In the genomic region with DNA sequence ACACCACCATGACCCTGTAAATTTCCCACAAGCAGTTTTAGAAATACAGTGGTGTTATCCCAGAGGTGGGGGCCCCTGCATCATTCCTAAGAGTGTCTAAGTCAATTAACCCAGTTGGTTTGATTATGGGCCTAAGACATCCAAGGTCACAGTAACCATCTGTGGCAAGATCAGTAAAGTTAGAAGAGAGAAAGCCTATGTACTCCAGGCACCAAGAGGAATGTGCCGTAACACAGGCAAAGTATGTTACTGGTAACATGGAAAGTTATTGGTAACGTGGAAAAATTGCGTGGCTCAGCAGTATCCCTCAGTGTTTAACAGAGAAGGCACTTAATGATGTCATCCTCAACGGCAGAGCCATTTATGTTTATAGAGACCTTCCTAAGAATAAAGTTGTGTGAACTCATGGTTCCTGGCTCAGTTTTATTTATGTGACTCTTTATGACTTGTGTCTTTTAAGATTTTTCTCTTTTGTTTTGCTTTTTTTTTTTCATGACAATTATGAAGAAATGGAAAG, we compare ENCODE assay signal across 1 cellular context.
TF ChIP-seq lines count a peak whose summit lies in the region.

No MANE protein-coding gene starts in this region.

TF ChIP-seq in endothelial cell of umbilical vein, 7 proteins besides CTCF, POLR2A, EP300 and RAD21:
- TF ChIP-seq MYC (IDR thresholded peaks at IDR 0.05; ENCODE audit: low read depth, low read length) (no peak), GATA2 (IDR thresholded peaks at IDR 0.05; ENCODE audit: insufficient read depth, insufficient read length, low read depth, low read length) (no peak), FOS (IDR thresholded peaks at IDR 0.05; ENCODE audit: borderline replicate concordance, insufficient read depth, low read length) (no peak), POLR2AphosphoS5 (IDR thresholded peaks at IDR 0.05; ENCODE audit: insufficient read depth, low read depth, low read length) (no peak)
